8 cellular contexts compared by ENCODE assay signal in the genomic region with DNA sequence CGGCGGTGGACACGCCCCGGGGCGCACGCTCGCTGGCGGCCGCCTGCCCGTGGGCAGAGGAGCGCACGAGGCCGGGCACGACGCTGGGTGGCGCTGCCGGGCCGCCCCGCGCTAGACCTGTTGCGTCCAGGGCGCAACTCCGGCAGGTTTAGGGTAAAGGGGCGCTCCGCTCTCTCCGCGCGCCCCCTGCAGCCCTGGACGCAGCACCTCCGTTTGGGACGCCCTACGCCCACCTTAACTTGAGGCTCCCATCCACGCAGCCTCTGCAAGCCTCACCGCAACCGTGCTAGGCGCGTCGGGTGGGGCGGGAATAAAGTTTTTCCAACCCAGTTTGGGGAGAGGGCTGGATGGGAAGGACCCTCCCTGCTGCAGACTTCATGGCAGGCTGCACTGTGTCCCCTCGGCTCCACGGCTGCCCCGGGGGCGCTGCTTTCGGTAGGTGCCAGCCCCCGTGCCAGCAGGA. TPM values are rescaled to one million over a fixed set of nuclear protein-coding genes. Genes with fewer than 3 reads are reported as not detected.
DNase-seq lines count a peak whose midpoint lies in the region; ATAC-seq and TF ChIP-seq lines count a peak whose summit lies in the region.

No MANE protein-coding gene starts in this region.

- H3K9me3 ChIP-seq in BE2C (no peaks in the 10 kb centered on the region), muscle layer of duodenum (ENCODE audit: control insufficient read depth in 1 of 2, low read length in 2 of 2) (no peaks in the 10 kb centered on the region), suprapubic skin (no peaks in the 10 kb centered on the region)

- ATAC-seq in GM19035 (IDR thresholded peaks at IDR 0.05; ENCODE audit: unreplicated experiment): peak; percentile 47
- ATAC-seq in esophagus mucosa: peak; percentile 91

- H3K4me3 ChIP-seq in BE2C (ENCODE audit: low read depth, low read length) (no peak overlapping the region; the same call in 1 of the 2 replicates), muscle layer of duodenum (ENCODE audit: low read depth in 1 of 2, low read length in 2 of 2) (peak overlapping the region; percentile 42 to 69), suprapubic skin (peak overlapping the region; percentile 55)

- no peaks in the 10 kb centered on the region for H3K4me1 ChIP-seq in BE2C
- peaks cover 0 to 16% of the 10 kb centered on the region in 2 donors for H3K4me1 ChIP-seq in muscle layer of duodenum (ENCODE audit: control insufficient read depth in 1 of 2, insufficient read depth in 2 of 2, low read length in 2 of 2)
- H3K4me1 ChIP-seq in suprapubic skin: peaks cover 20% of the 10 kb centered on the region

- H3K36me3 ChIP-seq in BE2C: no peaks in the 10 kb centered on the region
- H3K36me3 ChIP-seq in muscle layer of duodenum (ENCODE audit: control insufficient read depth in 1 of 2, insufficient read depth in 2 of 2, low read length in 2 of 2): no peaks in the 10 kb centered on the region
- no peaks in the 10 kb centered on the region for H3K36me3 ChIP-seq in suprapubic skin

- H3K27me3 ChIP-seq in BE2C (peaks cover 8% of the 10 kb centered on the region), muscle layer of duodenum (ENCODE audit: low read depth, low read length) (no peaks in the 10 kb centered on the region), suprapubic skin (peaks cover 20% of the 10 kb centered on the region)

- peak overlapping the region; percentile 85 for H3K27ac ChIP-seq in VCaP
- H3K27ac ChIP-seq in muscle layer of duodenum (ENCODE audit: low read length): no peak overlapping the region
- no peak overlapping the region for H3K27ac ChIP-seq in suprapubic skin

- no peak for TF ChIP-seq EP300 in suprapubic skin (IDR thresholded peaks at IDR 0.05)

- no peak for TF ChIP-seq POLR2A in suprapubic skin (IDR thresholded peaks at IDR 0.05)

- under 1% methylated on average over 23 of the region's 45 CpGs for WGBS in suprapubic skin

- TF ChIP-seq CTCF in BE2C (IDR thresholded peaks at IDR 0.05; ENCODE audit: low read depth, low read length) (peak; percentile 42), VCaP (conservative IDR thresholded peaks at IDR 0.05) (peak; percentile 89), suprapubic skin (IDR thresholded peaks at IDR 0.05) (peak; percentile 40 to 90)

- DNase-seq in BE2C (peak; percentile 73), NCI-H1105 (lab: John Stamatoyannopoulos, UW) (peak; percentile 57), suprapubic skin (ENCODE audit: low spot score in 2 of 2) (peak in 1 of 2 donors; percentile 68), inferior parietal cortex (ENCODE audit: extremely low spot score) (no peak)

RNA-seq across cellular contexts. Expression of a gene that starts 0.3 kb away (rescaled TPM):
- 1.5 TPM for polyA plus RNA-seq in BE2C (2012; ENCODE audit: insufficient read depth, insufficient read length, low read depth)
- total RNA-seq in esophagus mucosa (2.0 TPM), suprapubic skin (10 to 100 TPM in 2 of 4 donors, 1 to 10 TPM in 2; 2.5 to 27.6 (median 9.7) TPM)

RNA-seq across cellular contexts. Expression of a gene that starts 54.0 kb away (rescaled TPM):
- 1.4 TPM for polyA plus RNA-seq in BE2C (2012; ENCODE audit: insufficient read depth, insufficient read length, low read depth)
- total RNA-seq in esophagus mucosa (29.2 TPM), suprapubic skin (10 to 100 TPM; 39.0 to 91.9 (median 69.6) TPM)
